Comparison of ENCODE assay signal across 8 cellular contexts in genomic region chr6:37698264-37699137, GRCh38. TPM values are rescaled to one million over a fixed set of nuclear protein-coding genes. Genes with fewer than 3 reads are reported as not detected.
DNase-seq lines count a peak whose midpoint lies in the region; ATAC-seq and TF ChIP-seq lines count a peak whose summit lies in the region.

No MANE protein-coding gene starts in this region.

- H3K9me3 ChIP-seq in BLaER1 (no peaks in the 10 kb centered on the region), SJCRH30 (replicated peaks) (no peaks in the 10 kb centered on the region), prostate gland (no peaks in the 10 kb centered on the region)

- DNase-seq in SJCRH30 (peak; percentile 73 to 75), left cardiac atrium (peak; percentile 52), prostate gland (ENCODE audit: low spot score) (peak; percentile 33), HT-29 (ENCODE audit: low spot score) (no peak)

- H3K4me1 Mint-ChIP-seq in activated naive CD4-positive, alpha-beta T cell treated with anti-CD3 and anti-CD28 coated beads, Interleukin-2, amount 50 U/mL, for 24 hours, result peaks cover 17% of the 10 kb centered on the region

- H3K36me3 Mint-ChIP-seq in activated naive CD4-positive, alpha-beta T cell treated with anti-CD3 and anti-CD28 coated beads, Interleukin-2, amount 50 U/mL, for 24 hours, result no peaks in the 10 kb centered on the region

- peaks cover 47% of the 10 kb centered on the region for H3K4me1 ChIP-seq in BLaER1
- peaks cover 6% of the 10 kb centered on the region; the same call in 1 of the 2 replicates for H3K4me1 ChIP-seq in SJCRH30
- peaks cover 4% of the 10 kb centered on the region for H3K4me1 ChIP-seq in prostate gland (replicated peaks)

- H3K27me3 ChIP-seq in BLaER1 (peaks cover 54% of the 10 kb centered on the region), SJCRH30 (peaks cover 6% of the 10 kb centered on the region; the same call in 1 of the 2 replicates), prostate gland (replicated peaks; ENCODE audit: insufficient read depth) (no peaks in the 10 kb centered on the region)

- peak overlapping the region; percentile 87 for H3K27ac Mint-ChIP-seq in activated naive CD4-positive, alpha-beta T cell treated with anti-CD3 and anti-CD28 coated beads, Interleukin-2, amount 50 U/mL, for 24 hours

- TF ChIP-seq POLR2A in prostate gland (IDR thresholded peaks at IDR 0.05), result no peak

- no peaks in the 10 kb centered on the region for H3K9me3 Mint-ChIP-seq in activated naive CD4-positive, alpha-beta T cell treated with anti-CD3 and anti-CD28 coated beads, Interleukin-2, amount 50 U/mL, for 24 hours

- H3K36me3 ChIP-seq in BLaER1, result no peaks in the 10 kb centered on the region
- H3K36me3 ChIP-seq in SJCRH30, result no peaks in the 10 kb centered on the region
- H3K36me3 ChIP-seq in prostate gland, result no peaks in the 10 kb centered on the region

- peak overlapping the region; percentile 78 for H3K9ac ChIP-seq in BLaER1

- H3K27me3 Mint-ChIP-seq in activated naive CD4-positive, alpha-beta T cell treated with anti-CD3 and anti-CD28 coated beads, Interleukin-2, amount 50 U/mL, for 24 hours, result peaks cover 20% of the 10 kb centered on the region

- H3K4me3 ChIP-seq in BLaER1 (peak overlapping the region; percentile 85), SJCRH30 (peak overlapping the region; percentile 79), prostate gland (peak overlapping the region; percentile 54 to 65)

- H3K4me2 ChIP-seq in BLaER1, result peak overlapping the region; percentile 100

- TF ChIP-seq CTCF in prostate gland (IDR thresholded peaks at IDR 0.05), result peak in 1 of 4 experiments; percentile 71

- H3K4me3 Mint-ChIP-seq in activated naive CD4-positive, alpha-beta T cell treated with anti-CD3 and anti-CD28 coated beads, Interleukin-2, amount 50 U/mL, for 24 hours, result peak overlapping the region; percentile 94

- no peak overlapping the region; the same call in 1 of the 2 replicates for H3K27ac ChIP-seq in BLaER1
- H3K27ac ChIP-seq in SJCRH30, result no peak overlapping the region
- peak overlapping the region in 1 of 2 donors; percentile 52 for H3K27ac ChIP-seq in prostate gland

- peaks cover 36% of the 10 kb centered on the region for H4K20me1 ChIP-seq in BLaER1

- WGBS in prostate gland, result under 1% methylated on average over 70 of the region's 72 CpGs

- ATAC-seq in HG02642 (IDR thresholded peaks at IDR 0.05; ENCODE audit: poor library complexity, unreplicated experiment) (peak; percentile 30), left cardiac atrium (peak; percentile 39 to 45), GM18870 (IDR thresholded peaks at IDR 0.05; ENCODE audit: unreplicated experiment) (no peak)

- intact Hi-C loops in left cardiac atrium (cut with DNase I), result loop anchor here in 1 of 2 donors (10.0 kb wide), 2 partner anchors 134 to 374 kb away; no protein-coding TSS in a partner anchor
- intact Hi-C loops in prostate gland (cut with DNase I), result loop anchor here (10.0 kb wide), 2 partner anchors 316 to 334 kb away; no protein-coding TSS in a partner anchor

RNA-seq across cellular contexts. Expression of gene MDGA1, which starts 0.8 kb away (rescaled TPM):
- 3.3 and 4.8 TPM in 2 replicates for total RNA-seq in SJCRH30 (2014; rRNA removed; shearing (Covaris generic))
- total RNA-seq in left cardiac atrium (1 to 10 TPM; 2.9 to 4.7 TPM), prostate gland (10 to 100 TPM in 1 of 2 donors, 1 to 10 TPM in 1; 2.5 to 10.7 TPM)
- total RNA-seq in HT-29 (2014; rRNA removed; shearing (Covaris generic)), result not detected in 2 replicates
